Comparison of ENCODE assay signal across 14 cellular contexts in genomic region chr12:57146925-57147640, GRCh38. TPM values are rescaled to one million over a fixed set of nuclear protein-coding genes. Genes with fewer than 3 reads are reported as not detected.
DNase-seq lines count a peak whose midpoint lies in the region; ATAC-seq, FAIRE-seq and TF ChIP-seq lines count a peak whose summit lies in the region.
"Had no signal": no experiment of that assay in that cellular context is flagged by ENCODE, and none has a peak within 500 bp of the region (broad histone marks: within the 10 kb centered on the region; RNA-seq: fewer than 3 reads in every experiment).

TSS of gene LRP1-AS (minus strand) at chr12:57147619.

- H3K27me3 ChIP-seq in GM23338 (ENCODE audit: insufficient read depth) (no peaks in the 10 kb centered on the region), liver (ENCODE audit: control insufficient read depth in 4 of 4, insufficient read depth in 4 of 4, low read length in 3 of 4) (no peaks in the 10 kb centered on the region), small intestine (ENCODE audit: control insufficient read depth in 2 of 2, insufficient read depth in 2 of 2, low read length in 2 of 2) (no peaks in the 10 kb centered on the region)

- 0 out of 2 replicates have a peak, but pooled peaks cover 3% of the 10 kb centered on the region for H3F3A ChIP-seq in GM23338 (replicated peaks; ENCODE audit: low read depth)

- no peak within 1 kb of the TSS for H2AFZ ChIP-seq in GM23338

- H3K79me2 ChIP-seq in GM23338 (replicated peaks; ENCODE audit: insufficient read depth) = no peaks in the 10 kb centered on the region

- no peak for FAIRE-seq in small intestine (lab: Jason Lieb, UNC)
- FAIRE-seq: islet of Langerhans had no signal

- ATAC-seq in GM23338 = peak; percentile 13; the same call in 2 of the 3 replicates
- no peak for ATAC-seq in GM18873 (IDR thresholded peaks at IDR 0.05; ENCODE audit: low FRiP score, unreplicated experiment)
- ATAC-seq in naive thymus-derived CD8-positive, alpha-beta T cell = no peak
- ATAC-seq: activated naive CD8-positive, alpha-beta T cell treated with anti-CD3 and anti-CD28 coated beads, Interleukin-2, amount 50 U/mL, for 24 hours; T-cell had no signal

- no peaks in the 10 kb centered on the region for H3K9me3 Mint-ChIP-seq in GM23338
- H3K9me3 Mint-ChIP-seq in naive thymus-derived CD8-positive, alpha-beta T cell = no peaks in the 10 kb centered on the region
- H3K9me3 Mint-ChIP-seq: activated naive CD8-positive, alpha-beta T cell treated with anti-CD3 and anti-CD28 coated beads, Interleukin-2, amount 50 U/mL, for 24 hours; T-cell had no signal

- H3K36me3 ChIP-seq in GM23338 (ENCODE audit: insufficient read depth) (peaks cover 14% of the 10 kb centered on the region; the same call in 1 of the 2 replicates), liver (ENCODE audit: control insufficient read depth in 4 of 4, insufficient read depth in 3 of 4, low read depth in 1 of 4, low read length in 3 of 4) (peaks cover 13 to 41% (median 31%) of the 10 kb centered on the region in 4 donors), small intestine (ENCODE audit: control insufficient read depth in 2 of 2, insufficient read depth in 2 of 2, low read length in 2 of 2) (peaks cover 0 to 3% of the 10 kb centered on the region in 2 donors)

- DNase-seq in GM23338 (ENCODE audit: low spot score) = no peak
- peak; percentile 96 for DNase-seq in small intestine
- DNase-seq in NK-92 (lab: John Stamatoyannopoulos, UW; ENCODE audit: unreplicated experiment) = no peak
- DNase-seq in naive thymus-derived CD8-positive, alpha-beta T cell = no peak
- no peak for DNase-seq in activated CD4-positive, alpha-beta T cell treated with anti-CD3 and anti-CD28 coated beads for 48 hours
- DNase-seq: activated naive CD8-positive, alpha-beta T cell treated with anti-CD3 and anti-CD28 coated beads, Interleukin-2, amount 50 U/mL, for 24 hours; H7; T-cell had no signal

- peaks cover 11% of the 10 kb centered on the region for H4K20me1 ChIP-seq in GM23338 (replicated peaks; ENCODE audit: insufficient read depth)

- H3K9ac ChIP-seq in liver (ENCODE audit: low read depth in 1 of 2, low read length in 2 of 2) = no peak within 1 kb of the TSS

- H3K27ac ChIP-seq in GM23338 (ENCODE audit: low read depth) (peak within 1 kb of the TSS; percentile 83), angular gyrus (ENCODE audit: low read depth, low read length) (peak within 1 kb of the TSS; percentile 75), liver (ENCODE audit: low read depth in 1 of 2, low read length in 2 of 2) (peak within 1 kb of the TSS; percentile 58 to 93), small intestine (ENCODE audit: low read depth in 1 of 2, low read length in 1 of 2) (peak within 1 kb of the TSS; percentile 63 to 98)

- WGBS in liver = 69% methylated on average over 4 of the region's 4 CpGs
- WGBS in small intestine, 3 donors = 9 to 40% (median 32%) methylated on average over 4 of the region's 4 CpGs

- peaks cover 10% of the 10 kb centered on the region for H3K27me3 Mint-ChIP-seq in GM23338 (ENCODE audit: insufficient read depth, low read depth, poor library complexity)
- H3K27me3 Mint-ChIP-seq in naive thymus-derived CD8-positive, alpha-beta T cell = peaks cover 0 to 2% (median 0%) of the 10 kb centered on the region in 5 donors
- H3K27me3 Mint-ChIP-seq: activated naive CD8-positive, alpha-beta T cell treated with anti-CD3 and anti-CD28 coated beads, Interleukin-2, amount 50 U/mL, for 24 hours; T-cell had no signal

- H3K27ac Mint-ChIP-seq in GM23338 = peak within 1 kb of the TSS; percentile 87
- H3K27ac Mint-ChIP-seq in naive thymus-derived CD8-positive, alpha-beta T cell = peak within 1 kb of the TSS in 1 of 10 donors; percentile 37
- H3K27ac Mint-ChIP-seq: activated naive CD8-positive, alpha-beta T cell treated with anti-CD3 and anti-CD28 coated beads, Interleukin-2, amount 50 U/mL, for 24 hours; T-cell had no signal

- TF ChIP-seq CTCF in GM23338 (conservative IDR thresholded peaks at IDR 0.05; ENCODE audit: low read depth in 2 of 2) (no peak), liver (IDR thresholded peaks at IDR 0.05; ENCODE audit: low read depth, low read length, missing input control) (no peak)

- TF ChIP-seq RAD21 in liver (IDR thresholded peaks at IDR 0.05) = no peak

- peaks cover 89% of the 10 kb centered on the region for H3K36me3 Mint-ChIP-seq in GM23338 (ENCODE audit: low read depth)
- H3K36me3 Mint-ChIP-seq in naive thymus-derived CD8-positive, alpha-beta T cell = no peaks in the 10 kb centered on the region

- POLR2A ChIA-PET in naive thymus-derived CD8-positive, alpha-beta T cell (lab: Charles Lee) = no interaction called here

- H3K9me3 ChIP-seq in liver (ENCODE audit: control insufficient read depth in 4 of 4, low read length in 3 of 4) = no peaks in the 10 kb centered on the region
- H3K9me3 ChIP-seq in small intestine (ENCODE audit: control insufficient read depth, low read depth) = no peaks in the 10 kb centered on the region

- H3K4me3 ChIP-seq in GM23338 (no peak within 1 kb of the TSS), liver (ENCODE audit: low read depth in 1 of 3, low read length in 3 of 3) (no peak within 1 kb of the TSS), small intestine (ENCODE audit: low read depth in 1 of 2, low read length in 2 of 2) (no peak within 1 kb of the TSS)

- H3K9me2 ChIP-seq in GM23338 (ENCODE audit: insufficient read depth) = no peaks in the 10 kb centered on the region

- no peak within 1 kb of the TSS for H3K4me2 ChIP-seq in GM23338

- peaks cover 40% of the 10 kb centered on the region for H3K4me1 Mint-ChIP-seq in GM23338
- peaks cover 9 to 22% (median 18%) of the 10 kb centered on the region in 4 donors for H3K4me1 Mint-ChIP-seq in naive thymus-derived CD8-positive, alpha-beta T cell

- H3K4me1 ChIP-seq in GM23338 (ENCODE audit: insufficient read depth) (no peaks in the 10 kb centered on the region), liver (ENCODE audit: control insufficient read depth in 4 of 4, insufficient read depth in 4 of 4, low read length in 3 of 4) (peaks cover 24 to 80% (median 64%) of the 10 kb centered on the region in 4 donors), small intestine (ENCODE audit: control insufficient read depth in 2 of 2, insufficient read depth in 1 of 2, low read depth in 1 of 2, low read length in 1 of 2) (peaks cover 8 to 18% of the 10 kb centered on the region in 2 donors)

- H3K4me3 Mint-ChIP-seq in GM23338 = no peak within 1 kb of the TSS
- H3K4me3 Mint-ChIP-seq in naive thymus-derived CD8-positive, alpha-beta T cell = no peak within 1 kb of the TSS
- H3K4me3 Mint-ChIP-seq: activated naive CD8-positive, alpha-beta T cell treated with anti-CD3 and anti-CD28 coated beads, Interleukin-2, amount 50 U/mL, for 24 hours; T-cell had no signal

TF ChIP-seq in GM23338, 12 proteins besides CTCF, POLR2A, EP300 and RAD21 (continues in another document):
- TF ChIP-seq ZNF114 (CRISPR knock-in tag; IDR thresholded peaks at IDR 0.05) (no peak), CREB1 (CRISPR knock-in tag; IDR thresholded peaks at IDR 0.05; ENCODE audit: low read depth) (no peak), ETS1 (IDR thresholded peaks at IDR 0.05) (no peak), EZH2phosphoT487 (IDR thresholded peaks at IDR 0.05; ENCODE audit: unreplicated experiment) (no peak), EZH2 (IDR thresholded peaks at IDR 0.05; ENCODE audit: low read depth, unreplicated experiment) (no peak), ZNF331 (CRISPR knock-in tag; IDR thresholded peaks at IDR 0.05; ENCODE audit: low read depth) (no peak)

TF ChIP-seq in liver, 16 proteins besides CTCF, POLR2A, EP300 and RAD21:
- TF ChIP-seq HNF4A (conservative IDR thresholded peaks at IDR 0.05) (peak in 1 of 2 donors; percentile 13), RXRA (IDR thresholded peaks at IDR 0.05) (no peak)

RNA-seq across cellular contexts. Expression of gene LRP1-AS, which starts in this region (rescaled TPM):
- total RNA-seq in GM23338 (2014; rRNA removed; shearing (Covaris generic)) = not detected in 2 replicates
- polyA plus RNA-seq in GM23338 (2016; fragmentation: Nextera tagmentation; extraction: Ambion mirVana) (0.86 TPM in 1 of 2 replicates, not detected in the other), liver (not detected), small intestine (under 1 TPM in 1 of 3 donors, not detected in 2; 0.15 TPM)
- total RNA-seq in liver = not detected
- not detected for total RNA-seq in naive thymus-derived CD8-positive, alpha-beta T cell
- polyA plus RNA-seq in naive thymus-derived CD8-positive, alpha-beta T cell = not detected
- total RNA-seq: epithelial cell of proximal tubule, H7, T-cell had no signal
- polyA plus RNA-seq: BJ had no signal

Comparison
In these comparisons a context has a peak if more than half of its experiments do, and no peak if none do; other contexts are left out.
1. Peak in ATAC-seq and H3K27ac ChIP-seq in GM23338; RNA of the gene not detected or under 1 TPM.
2. Peak in DNase-seq and H3K27ac ChIP-seq in small intestine; RNA of the gene not detected or under 1 TPM.